Comparison of ENCODE assay signal across 12 cellular contexts in genomic region chr1:86382878-86383277, GRCh38. TPM values are rescaled to one million over a fixed set of nuclear protein-coding genes. Genes with fewer than 3 reads are reported as not detected.
DNase-seq lines count a peak whose midpoint lies in the region; ATAC-seq and TF ChIP-seq lines count a peak whose summit lies in the region.
"Had no signal": no experiment of that assay in that cellular context is flagged by ENCODE, and none has a peak within 500 bp of the region (broad histone marks: within the 10 kb centered on the region; RNA-seq: fewer than 3 reads in every experiment).

No MANE protein-coding gene starts in this region.

- WGBS in heart right ventricle, 2 donors: 41 to 75% methylated on average over 1 of the region's 1 CpG

- TF ChIP-seq POLR2A in erythroblast (IDR thresholded peaks at IDR 0.05; ENCODE audit: low read length): no peak

- ATAC-seq in heart right ventricle (peak in 1 of 8 donors; percentile 42), Right ventricle myocardium inferior (no peak), HG02943 (IDR thresholded peaks at IDR 0.05; ENCODE audit: low read depth, unreplicated experiment) (peak; percentile 54)
- ATAC-seq: K562 had no signal

- H3K27me3 ChIP-seq in heart right ventricle: no peaks in the 10 kb centered on the region
- H3K27me3 ChIP-seq in subcutaneous abdominal adipose tissue (ENCODE audit: control insufficient read depth in 5 of 5, insufficient read depth in 4 of 5, low read length in 5 of 5): no peaks in the 10 kb centered on the region

- intact Hi-C loops in heart right ventricle (cut with DNase I): loop anchor here in 7 of 10 donors (5.0 to 10.0 kb wide), 7 partner anchors 122 to 952 kb away; partner anchors contain the start of gene SH3GLB1 (in 4 of the 7)
- intact Hi-C loops in Right ventricle myocardium inferior (cut with DNase I): loop anchor here (10.0 kb wide), 1 partner anchor 702 kb away; no protein-coding TSS in a partner anchor

- H3K9me3 ChIP-seq in heart right ventricle (no peaks in the 10 kb centered on the region), subcutaneous abdominal adipose tissue (ENCODE audit: control insufficient read depth in 5 of 5, low read length in 5 of 5) (no peaks in the 10 kb centered on the region)

- H3K4me1 ChIP-seq in heart right ventricle: peaks cover 0 to 23% (median 0%) of the 10 kb centered on the region in 9 donors
- peaks cover 0 to 16% (median 9%) of the 10 kb centered on the region in 5 donors for H3K4me1 ChIP-seq in subcutaneous abdominal adipose tissue (ENCODE audit: control insufficient read depth in 5 of 5, insufficient read depth in 5 of 5, low read length in 5 of 5)

- peak overlapping the region in 4 of 5 donors; percentile 52 to 66 (median 62) for H3K9ac ChIP-seq in subcutaneous abdominal adipose tissue (ENCODE audit: low read length in 5 of 5)

- DNase-seq in heart right ventricle (no peak), Right ventricle myocardium inferior (ENCODE audit: missing footprints) (no peak), cardiac fibroblast (ENCODE audit: low read depth in 2 of 2) (peak; percentile 51 to 59), erythroblast (lab: John Stamatoyannopoulos, UW) (no peak), cerebellar cortex (ENCODE audit: low spot score) (no peak), NCI-H2081 (lab: John Stamatoyannopoulos, UW) (no peak)
- DNase-seq: activated CD8-positive, alpha-beta memory T cell treated with anti-CD3 and anti-CD28 coated beads, Interleukin-2, amount 50 U/mL, for 48 hours; DMS153 had no signal

- peaks cover 0 to 8% (median 0%) of the 10 kb centered on the region in 9 donors for H3K36me3 ChIP-seq in heart right ventricle
- H3K36me3 ChIP-seq in subcutaneous abdominal adipose tissue (ENCODE audit: control insufficient read depth in 5 of 5, insufficient read depth in 5 of 5, low read length in 5 of 5): peaks cover 0 to 4% (median 0%) of the 10 kb centered on the region in 5 donors

- peak overlapping the region in 9 of 10 donors; percentile 1 to 43 (median 28) for H3K4me3 ChIP-seq in heart right ventricle
- H3K4me3 ChIP-seq in cardiac fibroblast (replicated peaks in 1 of 2; ENCODE audit: low read depth in 2 of 2, low read length in 2 of 2): no peak overlapping the region
- peak overlapping the region in 4 of 5 donors; percentile 35 to 53 (median 44) for H3K4me3 ChIP-seq in subcutaneous abdominal adipose tissue (ENCODE audit: low read depth in 1 of 5, low read length in 5 of 5)
- H3K4me3 ChIP-seq: K562 had no signal

- no peak for TF ChIP-seq CTCF in heart right ventricle (IDR thresholded peaks at IDR 0.05)
- no peak for TF ChIP-seq CTCF in cardiac fibroblast (IDR thresholded peaks at IDR 0.05; ENCODE audit: low read depth, low read length)

- H3K27ac ChIP-seq in heart right ventricle: peak overlapping the region in 8 of 10 donors; percentile 12 to 79 (median 62)
- H3K27ac ChIP-seq in subcutaneous abdominal adipose tissue (ENCODE audit: low read depth, low read length): peak overlapping the region; percentile 61

RNA-seq across cellular contexts. Expression of gene ODF2L, which starts 13.2 kb away (rescaled TPM):
- total RNA-seq in heart right ventricle (10 to 100 TPM in 2 of 10 donors, 1 to 10 TPM in 8; 6.2 to 15.2 (median 8.4) TPM), Right ventricle myocardium inferior (5.1 TPM)
- 10 to 100 TPM in 1 of 2 donors, 1 to 10 TPM in 1; 6.8 to 55.2 TPM for polyA plus RNA-seq in heart right ventricle

RNA-seq across cellular contexts. Expression of gene CLCA2, which starts 41.1 kb away (rescaled TPM):
- total RNA-seq in heart right ventricle (under 1 TPM in 1 of 10 donors, not detected in 9; 0.07 TPM), Right ventricle myocardium inferior (0.05 TPM)
- polyA plus RNA-seq in heart right ventricle: under 1 TPM in 1 of 2 donors, not detected in 1; 0.03 TPM
- total RNA-seq: K562, mononuclear cell had no signal

Comparison
In these comparisons a context has a peak if more than half of its experiments do, and no peak if none do; other contexts are left out.
1. DNase-seq: peak in cardiac fibroblast (2 of 2); none in heart right ventricle (0 of 2), Right ventricle myocardium inferior (single experiment), erythroblast (0 of 2), cerebellar cortex (single experiment) and NCI-H2081 (0 of 2).
2. H3K4me3 ChIP-seq: peak in heart right ventricle (9 of 10) and subcutaneous abdominal adipose tissue (4 of 5); none in cardiac fibroblast (0 of 2).